1 cellular context compared by ENCODE assay signal in genomic region chr9:134328341-134328840, GRCh38.
TF ChIP-seq lines count a peak whose summit lies in the region.

No MANE protein-coding gene starts in this region.

TF ChIP-seq in HepG2, 621 proteins besides CTCF, POLR2A, EP300 and RAD21 (continued from another document and continues in another):
- no peak for TF ChIP-seq TFDP1 (CRISPR knock-in tag; IDR thresholded peaks at IDR 0.05; ENCODE audit: borderline replicate concordance)
- no peak for TF ChIP-seq MATR3 (CRISPR knock-in tag; IDR thresholded peaks at IDR 0.05)
- TF ChIP-seq, protein P1, sequence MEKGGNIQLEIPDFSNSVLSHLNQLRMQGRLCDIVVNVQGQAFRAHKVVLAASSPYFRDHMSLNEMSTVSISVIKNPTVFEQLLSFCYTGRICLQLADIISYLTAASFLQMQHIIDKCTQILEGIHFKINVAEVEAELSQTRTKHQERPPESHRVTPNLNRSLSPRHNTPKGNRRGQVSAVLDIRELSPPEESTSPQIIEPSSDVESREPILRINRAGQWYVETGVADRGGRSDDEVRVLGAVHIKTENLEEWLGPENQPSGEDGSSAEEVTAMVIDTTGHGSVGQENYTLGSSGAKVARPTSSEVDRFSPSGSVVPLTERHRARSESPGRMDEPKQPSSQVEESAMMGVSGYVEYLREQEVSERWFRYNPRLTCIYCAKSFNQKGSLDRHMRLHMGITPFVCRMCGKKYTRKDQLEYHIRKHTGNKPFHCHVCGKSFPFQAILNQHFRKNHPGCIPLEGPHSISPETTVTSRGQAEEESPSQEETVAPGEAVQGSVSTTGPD (CRISPR knock-in tag; IDR thresholded peaks at IDR 0.05): peak; percentile 71
- no peak for TF ChIP-seq NR2F2 (IDR thresholded peaks at IDR 0.05; ENCODE audit: borderline replicate concordance, low read depth)
- no peak for TF ChIP-seq TMF1 (CRISPR knock-in tag; IDR thresholded peaks at IDR 0.05; ENCODE audit: low read depth)
- TF ChIP-seq SRF (IDR thresholded peaks at IDR 0.05; ENCODE audit: low read depth, low read length): no peak
- TF ChIP-seq ARNT (IDR thresholded peaks at IDR 0.05): no peak
- no peak; the same call in 1 of the 2 replicates for TF ChIP-seq ZNF543 (CRISPR knock-in tag; IDR thresholded peaks at IDR 0.05)
- no peak for TF ChIP-seq TRAFD1 (CRISPR knock-in tag; IDR thresholded peaks at IDR 0.05; ENCODE audit: borderline replicate concordance)
- TF ChIP-seq TCF7 (IDR thresholded peaks at IDR 0.05; ENCODE audit: low read depth): peak; percentile 21; the same call in 1 of the 2 replicates
- TF ChIP-seq FOSL1 (CRISPR knock-in tag; IDR thresholded peaks at IDR 0.05; ENCODE audit: borderline replicate concordance): no peak
- no peak for TF ChIP-seq ZNF496 (CRISPR knock-in tag; IDR thresholded peaks at IDR 0.05; ENCODE audit: insufficient replicate concordance)
- TF ChIP-seq KAT7 (CRISPR knock-in tag; IDR thresholded peaks at IDR 0.05; ENCODE audit: borderline replicate concordance): peak; percentile 69; the same call in 1 of the 2 replicates
- TF ChIP-seq IRF2 (CRISPR knock-in tag; IDR thresholded peaks at IDR 0.05): no peak
- no peak for TF ChIP-seq ZBTB1 (CRISPR knock-in tag; IDR thresholded peaks at IDR 0.05; ENCODE audit: borderline replicate concordance)
- no peak for TF ChIP-seq ZFAT (CRISPR knock-in tag; conservative IDR thresholded peaks at IDR 0.05)
- no peak for TF ChIP-seq NPAS2 (CRISPR knock-in tag; IDR thresholded peaks at IDR 0.05; ENCODE audit: borderline replicate concordance)
- TF ChIP-seq ZNF101 (CRISPR knock-in tag; IDR thresholded peaks at IDR 0.05; ENCODE audit: borderline replicate concordance, low read depth): no peak
- TF ChIP-seq ETS1 (CRISPR knock-in tag; IDR thresholded peaks at IDR 0.05): no peak
- no peak for TF ChIP-seq ATF7 (IDR thresholded peaks at IDR 0.05)
- TF ChIP-seq ATF7 (CRISPR knock-in tag; IDR thresholded peaks at IDR 0.05): no peak
- no peak for TF ChIP-seq ZKSCAN8 (CRISPR knock-in tag; IDR thresholded peaks at IDR 0.05; ENCODE audit: borderline replicate concordance)
- TF ChIP-seq MEF2D (CRISPR knock-in tag; IDR thresholded peaks at IDR 0.05): no peak
- no peak for TF ChIP-seq RAD51 (IDR thresholded peaks at IDR 0.05; ENCODE audit: borderline replicate concordance)
- TF ChIP-seq NR2F6 (IDR thresholded peaks at IDR 0.05): peak; percentile 51
- no peak; the same call in none of the 2 replicates for TF ChIP-seq NR2F6 (CRISPR knock-in tag; IDR thresholded peaks at IDR 0.05)
- no peak for TF ChIP-seq LCORL (IDR thresholded peaks at IDR 0.05)
- no peak for TF ChIP-seq LCORL (CRISPR knock-in tag; IDR thresholded peaks at IDR 0.05)
- TF ChIP-seq ZNF782 (CRISPR knock-in tag; IDR thresholded peaks at IDR 0.05; ENCODE audit: borderline replicate concordance): no peak
- no peak for TF ChIP-seq RORA (CRISPR knock-in tag; IDR thresholded peaks at IDR 0.05)
- TF ChIP-seq ZNF549 (CRISPR knock-in tag; IDR thresholded peaks at IDR 0.05): no peak
- TF ChIP-seq ZNF580 (CRISPR knock-in tag; IDR thresholded peaks at IDR 0.05; ENCODE audit: borderline replicate concordance, low read depth): peak; percentile 31; the same call in 1 of the 2 replicates
- no peak for TF ChIP-seq SATB2 (CRISPR knock-in tag; IDR thresholded peaks at IDR 0.05)
- no peak for TF ChIP-seq HDAC1 (CRISPR knock-in tag; IDR thresholded peaks at IDR 0.05)
- 0 out of 2 replicates have a peak, but pooled peaks have one; percentile 2 for TF ChIP-seq ZNF350 (CRISPR knock-in tag; IDR thresholded peaks at IDR 0.05; ENCODE audit: borderline replicate concordance, low read depth)
- TF ChIP-seq ZNF256 (CRISPR knock-in tag; conservative IDR thresholded peaks at IDR 0.05): no peak
- no peak for TF ChIP-seq YEATS2 (CRISPR knock-in tag; IDR thresholded peaks at IDR 0.05; ENCODE audit: borderline replicate concordance)
- no peak for TF ChIP-seq ZNF44 (CRISPR knock-in tag; IDR thresholded peaks at IDR 0.05)
- no peak for TF ChIP-seq FOSL2 (CRISPR knock-in tag; IDR thresholded peaks at IDR 0.05)
- TF ChIP-seq NFE2 (CRISPR knock-in tag; IDR thresholded peaks at IDR 0.05): no peak
- no peak for TF ChIP-seq GLMP (CRISPR knock-in tag; IDR thresholded peaks at IDR 0.05; ENCODE audit: borderline replicate concordance)
- no peak for TF ChIP-seq NCOR1 (IDR thresholded peaks at IDR 0.05; ENCODE audit: borderline replicate concordance, low read length)
- peak; percentile 39 for TF ChIP-seq ZNF331 (CRISPR knock-in tag; IDR thresholded peaks at IDR 0.05)
- TF ChIP-seq, protein P2, sequence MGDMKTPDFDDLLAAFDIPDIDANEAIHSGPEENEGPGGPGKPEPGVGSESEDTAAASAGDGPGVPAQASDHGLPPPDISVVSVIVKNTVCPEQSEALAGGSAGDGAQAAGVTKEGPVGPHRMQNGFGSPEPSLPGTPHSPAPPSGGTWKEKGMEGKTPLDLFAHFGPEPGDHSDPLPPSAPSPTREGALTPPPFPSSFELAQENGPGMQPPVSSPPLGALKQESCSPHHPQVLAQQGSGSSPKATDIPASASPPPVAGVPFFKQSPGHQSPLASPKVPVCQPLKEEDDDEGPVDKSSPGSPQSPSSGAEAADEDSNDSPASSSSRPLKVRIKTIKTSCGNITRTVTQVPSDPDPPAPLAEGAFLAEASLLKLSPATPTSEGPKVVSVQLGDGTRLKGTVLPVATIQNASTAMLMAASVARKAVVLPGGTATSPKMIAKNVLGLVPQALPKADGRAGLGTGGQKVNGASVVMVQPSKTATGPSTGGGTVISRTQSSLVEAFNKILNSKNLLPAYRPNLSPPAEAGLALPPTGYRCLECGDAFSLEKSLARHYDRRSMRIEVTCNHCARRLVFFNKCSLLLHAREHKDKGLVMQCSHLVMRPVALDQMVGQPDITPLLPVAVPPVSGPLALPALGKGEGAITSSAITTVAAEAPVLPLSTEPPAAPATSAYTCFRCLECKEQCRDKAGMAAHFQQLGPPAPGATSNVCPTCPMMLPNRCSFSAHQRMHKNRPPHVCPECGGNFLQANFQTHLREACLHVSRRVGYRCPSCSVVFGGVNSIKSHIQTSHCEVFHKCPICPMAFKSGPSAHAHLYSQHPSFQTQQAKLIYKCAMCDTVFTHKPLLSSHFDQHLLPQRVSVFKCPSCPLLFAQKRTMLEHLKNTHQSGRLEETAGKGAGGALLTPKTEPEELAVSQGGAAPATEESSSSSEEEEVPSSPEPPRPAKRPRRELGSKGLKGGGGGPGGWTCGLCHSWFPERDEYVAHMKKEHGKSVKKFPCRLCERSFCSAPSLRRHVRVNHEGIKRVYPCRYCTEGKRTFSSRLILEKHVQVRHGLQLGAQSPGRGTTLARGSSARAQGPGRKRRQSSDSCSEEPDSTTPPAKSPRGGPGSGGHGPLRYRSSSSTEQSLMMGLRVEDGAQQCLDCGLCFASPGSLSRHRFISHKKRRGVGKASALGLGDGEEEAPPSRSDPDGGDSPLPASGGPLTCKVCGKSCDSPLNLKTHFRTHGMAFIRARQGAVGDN (CRISPR knock-in tag; IDR thresholded peaks at IDR 0.05): no peak
- TF ChIP-seq ARHGAP35 (CRISPR knock-in tag; IDR thresholded peaks at IDR 0.05; ENCODE audit: borderline replicate concordance): no peak
- no peak for TF ChIP-seq ZSCAN29 (CRISPR knock-in tag; conservative IDR thresholded peaks at IDR 0.05)
- TF ChIP-seq CBX2 (IDR thresholded peaks at IDR 0.05; ENCODE audit: low read depth, low read length): no peak
- no peak for TF ChIP-seq CBX2 (CRISPR knock-in tag; IDR thresholded peaks at IDR 0.05; ENCODE audit: low read depth)
- TF ChIP-seq ZNF530 (CRISPR knock-in tag; IDR thresholded peaks at IDR 0.05; ENCODE audit: low read depth): no peak
- no peak for TF ChIP-seq ZNF24 (IDR thresholded peaks at IDR 0.05)
- peak; percentile 62 for TF ChIP-seq PPARG (CRISPR knock-in tag; conservative IDR thresholded peaks at IDR 0.05)
- peak; percentile 72; the same call in 1 of the 2 replicates for TF ChIP-seq ZNF121 (CRISPR knock-in tag; IDR thresholded peaks at IDR 0.05)
- TF ChIP-seq, protein P3, sequence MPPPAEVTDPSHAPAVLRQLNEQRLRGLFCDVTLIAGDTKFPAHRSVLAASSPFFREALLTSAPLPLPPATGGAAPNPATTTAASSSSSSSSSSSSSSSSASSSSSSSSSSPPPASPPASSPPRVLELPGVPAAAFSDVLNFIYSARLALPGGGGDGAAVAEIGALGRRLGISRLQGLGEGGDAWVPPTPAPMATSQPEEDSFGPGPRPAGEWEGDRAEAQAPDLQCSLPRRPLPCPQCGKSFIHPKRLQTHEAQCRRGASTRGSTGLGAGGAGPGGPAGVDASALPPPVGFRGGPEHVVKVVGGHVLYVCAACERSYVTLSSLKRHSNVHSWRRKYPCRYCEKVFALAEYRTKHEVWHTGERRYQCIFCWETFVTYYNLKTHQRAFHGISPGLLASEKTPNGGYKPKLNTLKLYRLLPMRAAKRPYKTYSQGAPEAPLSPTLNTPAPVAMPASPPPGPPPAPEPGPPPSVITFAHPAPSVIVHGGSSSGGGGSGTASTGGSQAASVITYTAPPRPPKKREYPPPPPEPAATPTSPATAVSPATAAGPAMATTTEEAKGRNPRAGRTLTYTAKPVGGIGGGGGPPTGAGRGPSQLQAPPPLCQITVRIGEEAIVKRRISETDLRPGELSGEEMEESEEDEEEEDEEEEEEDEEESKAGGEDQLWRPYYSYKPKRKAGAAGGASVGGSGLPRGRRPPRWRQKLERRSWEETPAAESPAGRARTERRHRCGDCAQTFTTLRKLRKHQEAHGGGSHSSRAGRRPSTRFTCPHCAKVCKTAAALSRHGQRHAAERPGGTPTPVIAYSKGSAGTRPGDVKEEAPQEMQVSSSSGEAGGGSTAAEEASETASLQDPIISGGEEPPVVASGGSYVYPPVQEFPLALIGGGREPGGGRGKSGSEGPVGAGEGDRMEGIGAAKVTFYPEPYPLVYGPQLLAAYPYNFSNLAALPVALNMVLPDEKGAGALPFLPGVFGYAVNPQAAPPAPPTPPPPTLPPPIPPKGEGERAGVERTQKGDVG (CRISPR knock-in tag; IDR thresholded peaks at IDR 0.05; ENCODE audit: borderline replicate concordance): no peak
- no peak for TF ChIP-seq CHD4 (IDR thresholded peaks at IDR 0.05; ENCODE audit: borderline replicate concordance, low read length)
- no peak for TF ChIP-seq NR1H2 (CRISPR knock-in tag; IDR thresholded peaks at IDR 0.05; ENCODE audit: borderline replicate concordance, low read depth)
- TF ChIP-seq ZNF883 (CRISPR knock-in tag; IDR thresholded peaks at IDR 0.05; ENCODE audit: not compliant biosample characterization): no peak
- TF ChIP-seq AGO1 (IDR thresholded peaks at IDR 0.05; ENCODE audit: low read depth, low read length, poor library complexity, severe bottlenecking): no peak
- no peak for TF ChIP-seq RBM39 (IDR thresholded peaks at IDR 0.05; ENCODE audit: low read depth, low read length, poor library complexity, severe bottlenecking)
- no peak for TF ChIP-seq ZMYM2 (CRISPR knock-in tag; IDR thresholded peaks at IDR 0.05)
- TF ChIP-seq MTA1 (CRISPR knock-in tag; IDR thresholded peaks at IDR 0.05; ENCODE audit: borderline replicate concordance): peak; percentile 16; the same call in 1 of the 2 replicates
- no peak for TF ChIP-seq HCFC1 (IDR thresholded peaks at IDR 0.05; ENCODE audit: low read depth, low read length)
- TF ChIP-seq, protein P4, sequence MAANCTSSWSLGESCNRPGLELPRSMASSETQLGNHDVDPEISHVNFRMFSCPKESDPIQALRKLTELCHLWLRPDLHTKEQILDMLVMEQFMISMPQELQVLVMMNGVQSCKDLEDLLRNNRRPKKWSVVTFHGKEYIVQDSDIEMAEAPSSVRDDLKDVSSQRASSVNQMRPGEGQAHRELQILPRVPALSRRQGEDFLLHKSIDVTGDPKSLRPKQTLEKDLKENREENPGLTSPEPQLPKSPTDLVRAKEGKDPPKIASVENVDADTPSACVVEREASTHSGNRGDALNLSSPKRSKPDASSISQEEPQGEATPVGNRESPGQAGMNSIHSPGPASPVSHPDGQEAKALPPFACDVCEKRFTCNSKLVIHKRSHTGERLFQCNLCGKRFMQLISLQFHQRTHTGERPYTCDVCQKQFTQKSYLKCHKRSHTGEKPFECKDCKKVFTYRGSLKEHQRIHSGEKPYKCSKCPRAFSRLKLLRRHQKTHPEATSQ (CRISPR knock-in tag; IDR thresholded peaks at IDR 0.05; ENCODE audit: borderline replicate concordance): no peak
- TF ChIP-seq HDAC2 (CRISPR knock-in tag; IDR thresholded peaks at IDR 0.05): peak; percentile 80
